ENCODE assay signal across 15 cellular contexts in the genomic region with DNA sequence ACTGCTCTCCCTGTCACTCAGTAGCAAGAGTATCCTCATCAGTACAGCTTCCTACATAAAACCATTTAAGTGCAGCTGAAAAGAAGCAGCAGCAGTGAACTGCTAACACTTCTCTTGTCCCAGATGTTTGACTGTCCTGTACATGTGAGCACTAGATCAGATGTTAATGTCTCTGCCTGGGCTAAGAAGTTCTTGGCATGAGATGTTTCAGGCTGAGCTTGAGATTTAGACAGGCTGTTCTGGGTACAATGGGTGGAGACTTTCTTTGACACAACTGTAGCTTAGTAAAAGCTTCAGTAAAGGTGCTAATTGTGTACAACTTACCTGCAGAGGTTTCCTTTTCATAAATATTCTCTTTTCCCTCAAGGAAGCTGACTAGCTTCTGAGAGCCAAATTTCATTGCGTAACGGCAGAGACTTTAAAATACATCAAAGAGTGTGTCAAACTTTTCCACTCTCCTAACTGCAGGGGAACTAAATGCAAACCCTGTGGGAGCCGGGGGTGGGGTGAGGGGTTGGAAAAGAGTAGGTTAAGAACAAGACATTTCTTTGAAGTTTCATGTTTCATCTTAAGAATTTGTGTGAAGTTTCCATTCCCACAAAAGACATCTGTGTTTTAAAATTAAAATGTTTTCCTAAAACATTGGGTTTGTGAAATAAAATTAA.
DNase-seq lines count a peak whose midpoint lies in the region; ATAC-seq and TF ChIP-seq lines count a peak whose summit lies in the region.
"Had no signal": no experiment of that assay in that cellular context is flagged by ENCODE, and none has a peak within 500 bp of the region (broad histone marks: within the 10 kb centered on the region; RNA-seq: fewer than 3 reads in every experiment).

No MANE protein-coding gene starts in this region.

- H3K14ac ChIP-seq in neuronal stem cell (ENCODE audit: low read length), result no peak overlapping the region

- H2BK5ac ChIP-seq in neuronal stem cell (ENCODE audit: low read length), result no peak overlapping the region

- H4K8ac ChIP-seq in neuronal stem cell (ENCODE audit: low read depth, low read length), result no peak overlapping the region

- peaks cover 0 to 3% (median 0%) of the 10 kb centered on the region in 3 experiments for H3K27me3 ChIP-seq in neuronal stem cell (ENCODE audit: control insufficient read depth in 3 of 3, insufficient read depth in 3 of 3, low read depth in 1 of 3, low read length in 3 of 3)
- no peaks in the 10 kb centered on the region for H3K27me3 ChIP-seq in effector memory CD4-positive, alpha-beta T cell (replicated peaks; ENCODE audit: control insufficient read depth, insufficient read depth, low read length, poor library complexity, severe bottlenecking)
- H3K27me3 ChIP-seq: BE2C, gastroesophageal sphincter, SJSA1 had no signal

- no peak overlapping the region for H3K4me3 Mint-ChIP-seq in mesothelial cell of epicardium
- H3K4me3 Mint-ChIP-seq: activated naive CD8-positive, alpha-beta T cell had no signal

- H3K4me3 ChIP-seq in neuronal stem cell (ENCODE audit: low read length in 2 of 2), result no peak overlapping the region
- no peak overlapping the region for H3K4me3 ChIP-seq in effector memory CD4-positive, alpha-beta T cell (ENCODE audit: insufficient read depth, low read depth, low read length, poor library complexity, severe bottlenecking)
- H3K4me3 ChIP-seq: gastroesophageal sphincter, SJSA1 had no signal

- peaks cover 32% of the 10 kb centered on the region for H3K4me1 Mint-ChIP-seq in mesothelial cell of epicardium

- H3K18ac ChIP-seq in neuronal stem cell (ENCODE audit: low read length), result no peak overlapping the region

- no peaks in the 10 kb centered on the region for H3K4me1 ChIP-seq in neuronal stem cell (ENCODE audit: control insufficient read depth in 2 of 2, insufficient read depth in 1 of 2, low read depth in 1 of 2, low read length in 2 of 2)
- no peaks in the 10 kb centered on the region for H3K4me1 ChIP-seq in effector memory CD4-positive, alpha-beta T cell (ENCODE audit: control insufficient read depth, insufficient read depth, low read length, poor library complexity, severe bottlenecking)
- H3K4me1 ChIP-seq: SJSA1 had no signal

- TF ChIP-seq CTCF in mesothelial cell of epicardium (IDR thresholded peaks at IDR 0.05; ENCODE audit: unreplicated experiment), result no peak

- no peak overlapping the region for H3K9ac ChIP-seq in neuronal stem cell (ENCODE audit: low read depth, low read length, poor library complexity)

- no peak overlapping the region for H2AFZ ChIP-seq in neuronal stem cell (ENCODE audit: low read length)

- ATAC-seq in HG03457 (IDR thresholded peaks at IDR 0.05; ENCODE audit: unreplicated experiment), result no peak
- ATAC-seq: gastroesophageal sphincter had no signal

- no peaks in the 10 kb centered on the region for H3K36me3 Mint-ChIP-seq in mesothelial cell of epicardium
- H3K36me3 Mint-ChIP-seq: activated naive CD8-positive, alpha-beta T cell had no signal

- H3K27ac Mint-ChIP-seq in mesothelial cell of epicardium, result peak overlapping the region; percentile 87
- H3K27ac Mint-ChIP-seq: activated naive CD8-positive, alpha-beta T cell had no signal

- H3K4ac ChIP-seq in neuronal stem cell (ENCODE audit: low read length), result no peak overlapping the region

- no CpG with 5 or more reads among the region's 3 CpGs for WGBS in neuronal stem cell (ENCODE audit: extremely low coverage in 2 of 2, insufficient read length in 2 of 2, insufficient replicate concordance in 1 of 2), 2 donors

- H3K23ac ChIP-seq in neuronal stem cell (ENCODE audit: low read depth, low read length, poor library complexity), result no peak overlapping the region

- no peak overlapping the region for H2BK15ac ChIP-seq in neuronal stem cell (ENCODE audit: low read length)

- H2AK5ac ChIP-seq in neuronal stem cell (ENCODE audit: low read depth, low read length), result no peak overlapping the region

- H3K9me3 Mint-ChIP-seq in mesothelial cell of epicardium, result no peaks in the 10 kb centered on the region

- no peak overlapping the region for H3K4me2 ChIP-seq in neuronal stem cell (ENCODE audit: insufficient read depth, low read length, poor library complexity, severe bottlenecking)

- H3K9me3 ChIP-seq in neuronal stem cell (replicated peaks in 1 of 2; ENCODE audit: control insufficient read depth in 2 of 2, insufficient read depth in 1 of 2, low read depth in 1 of 2, low read length in 2 of 2), result no peaks in the 10 kb centered on the region
- no peaks in the 10 kb centered on the region for H3K9me3 ChIP-seq in effector memory CD4-positive, alpha-beta T cell (ENCODE audit: control insufficient read depth, low read length)
- H3K9me3 ChIP-seq: BE2C, gastroesophageal sphincter, SJSA1 had no signal

- H2BK12ac ChIP-seq in neuronal stem cell (ENCODE audit: low read length), result no peak overlapping the region

- H4K91ac ChIP-seq in neuronal stem cell (ENCODE audit: low read depth, low read length, poor library complexity), result no peak overlapping the region

- H2BK120ac ChIP-seq in neuronal stem cell (ENCODE audit: low read depth, low read length), result no peak overlapping the region

- DNase-seq in AG08395 (ENCODE audit: low spot score) (peak; percentile 14), LHCN-M2 (ENCODE audit: low read depth) (peak; percentile 44), caudate nucleus (lab: John Stamatoyannopoulos, UW) (peak in 39 of 61 donors; percentile 2 to 81 (median 32)), mesothelial cell of epicardium (ENCODE audit: low spot score in 2 of 2, unreplicated experiment in 2 of 2) (no peak), neuronal stem cell (ENCODE audit: low spot score) (no peak), DMS153 treated with DMSO at 0.1 percent for 48 hours (lab: John Stamatoyannopoulos, UW; ENCODE audit: unreplicated experiment) (no peak)
- no peak for DNase-seq in effector memory CD4-positive, alpha-beta T cell
- DNase-seq: activated CD8-positive, alpha-beta memory T cell treated with anti-CD3 and anti-CD28 coated beads, Interleukin-2, amount 50 U/mL, for 4 hours; BE2C; MV-4-11; trophoblast cell had no signal

- H3K79me1 ChIP-seq in neuronal stem cell (ENCODE audit: low read depth, low read length), result no peaks in the 10 kb centered on the region

- H3K27ac ChIP-seq in caudate nucleus (ENCODE audit: low read depth, low read length) (peak overlapping the region; percentile 46), neuronal stem cell (replicated peaks; ENCODE audit: low read length) (no peak overlapping the region)
- H3K27ac ChIP-seq in effector memory CD4-positive, alpha-beta T cell (ENCODE audit: insufficient read depth, low read length, poor library complexity, severe bottlenecking), result no peak overlapping the region
- H3K27ac ChIP-seq: gastroesophageal sphincter, SJSA1 had no signal

- no peaks in the 10 kb centered on the region for H3K27me3 Mint-ChIP-seq in mesothelial cell of epicardium (ENCODE audit: low read depth)

- H3K36me3 ChIP-seq in neuronal stem cell (replicated peaks in 1 of 2; ENCODE audit: control insufficient read depth in 2 of 2, insufficient read depth in 2 of 2, low read length in 2 of 2), result no peaks in the 10 kb centered on the region
- no peaks in the 10 kb centered on the region for H3K36me3 ChIP-seq in effector memory CD4-positive, alpha-beta T cell (ENCODE audit: control insufficient read depth, insufficient read depth, low read length)
- H3K36me3 ChIP-seq: BE2C, gastroesophageal sphincter, SJSA1 had no signal

Comparison
In these comparisons a context has a peak if more than half of its experiments do, and no peak if none do; other contexts are left out.
1. DNase-seq: peak in AG08395 (single experiment), LHCN-M2 (single experiment) and caudate nucleus (39 of 61); none in mesothelial cell of epicardium (0 of 2), neuronal stem cell (single experiment), DMS153 treated with DMSO at 0.1 percent for 48 hours (single experiment) and effector memory CD4-positive, alpha-beta T cell (0 of 3).